Comparison of ENCODE assay signal across 32 cellular contexts in the genomic region with DNA sequence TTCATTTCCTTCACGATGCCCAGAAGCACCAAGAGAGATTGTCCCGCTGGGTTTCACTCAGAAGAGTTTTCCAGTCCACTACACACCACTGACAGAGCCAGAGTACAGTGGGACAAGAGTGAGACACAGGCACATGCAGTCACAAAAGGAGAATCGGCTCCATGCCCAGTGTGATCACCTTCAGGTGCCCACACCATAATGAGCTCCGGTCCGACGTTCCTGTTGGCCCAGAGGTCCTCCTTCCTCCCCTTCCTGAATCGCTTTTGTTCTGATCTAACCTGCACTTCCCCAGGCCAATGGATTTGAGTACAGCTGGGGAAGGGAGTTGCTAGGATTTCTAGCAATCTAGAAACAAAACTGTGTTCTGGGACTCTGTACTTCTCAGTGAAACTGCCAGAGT. TPM values are rescaled to one million over a fixed set of nuclear protein-coding genes. Genes with fewer than 3 reads are reported as not detected.
"Had no signal": no experiment of that assay in that cellular context is flagged by ENCODE, and none has a peak within 500 bp of the region (broad histone marks: within the 10 kb centered on the region; RNA-seq: fewer than 3 reads in every experiment).

No MANE protein-coding gene starts in this region.

- DNase-seq: activated CD4-positive, alpha-beta T cell treated with anti-CD3 and anti-CD28 coated beads for 4 hours; activated CD4-positive, alpha-beta T cell treated with anti-CD3 and anti-CD28 coated beads, Interleukin-2, amount 50 U/mL, for 48 hours; activated CD4-positive, CD25-positive, alpha-beta regulatory T cell; activated gamma-delta T cell; activated naive CD4-positive, alpha-beta T cell treated with anti-CD3 and anti-CD28 coated beads, Interleukin-2, amount 50 U/mL, for 16 hours; activated naive CD8-positive, alpha-beta T cell treated with anti-CD3 and anti-CD28 coated beads, Interleukin-2, amount 50 U/mL, for 24 hours; activated T-cell treated with anti-CD3 and anti-CD28 coated beads for 4 hours; cortex of kidney; effector CD8-positive, alpha-beta T cell; glutamatergic neuron; hippocampal formation; kidney glomerular epithelial cell; left ventricle myocardium inferior; midbrain; natural killer cell; right cardiac atrium; stimulated activated CD4-positive, alpha-beta T cell treated with anti-CD3 and anti-CD28 coated beads, Interleukin-12 subunit alpha, Interleukin-12 subunit beta, amount 100 ng/mL, for 4 hours; stomach; T1000; trophoblast cell; uterus had no signal

- ATAC-seq: activated naive CD8-positive, alpha-beta T cell treated with anti-CD3 and anti-CD28 coated beads, Interleukin-2, amount 50 U/mL, for 24 hours; esophagus mucosa; natural killer cell; right cardiac atrium; stimulated activated effector memory CD8-positive, alpha-beta T cell treated with anti-CD3 and anti-CD28 coated beads, Interleukin-12 subunit alpha, Interleukin-12 subunit beta, amount 100 ng/mL, for 72 hours had no signal

- FAIRE-seq: frontal cortex had no signal

- H3K4me3 ChIP-seq: cardiac muscle cell, left ventricle myocardium inferior, stomach, uterus had no signal

- H3K79me2 ChIP-seq: parathyroid adenoma had no signal

- H3K4me1 ChIP-seq: left ventricle myocardium inferior, uterus had no signal

- H3K36me3 ChIP-seq: cardiac muscle cell, left ventricle myocardium inferior, stomach, uterus had no signal

- H2AFZ ChIP-seq: parathyroid adenoma had no signal

- H3K27ac ChIP-seq: cardiac muscle cell, left ventricle myocardium inferior, parathyroid adenoma, stomach, uterus had no signal

- H3K9me3 ChIP-seq: left ventricle myocardium inferior, stomach, uterus had no signal

- H3K27me3 ChIP-seq: cardiac muscle cell, stomach, uterus had no signal

- H3K9ac ChIP-seq: parathyroid adenoma had no signal

RNA-seq across cellular contexts. Expression of gene CHRNA9, which starts 4.6 kb away (rescaled TPM):
- total RNA-seq: activated T-helper 1 cell treated with anti-CD3 and anti-CD28 coated beads, Interleukin-12 subunit alpha, Interleukin-12 subunit beta, Interleukin-2, Interleukin-4 antibody, amounts not matched to agents 30 ng/mL and 10 ng/mL and 1 ng/mL, durations not matched to agents 14 hours and 24 hours and 36 hours; cardiac muscle cell; cerebellum; esophagus mucosa; frontal cortex; left ventricle myocardium inferior; lung microvascular endothelial cell; natural killer cell; pulmonary artery endothelial cell; right cardiac atrium; stomach; T-helper 1 cell treated with Interleukin-12 subunit alpha and Interleukin-12 subunit beta and Interleukin-4 antibody, amounts not matched to agents 30 ng/mL and 1 ng/mL, for 36 hours; temporal lobe; uterus had no signal
- polyA plus RNA-seq: cardiac muscle cell, right cardiac atrium had no signal
